8 cellular contexts compared by ENCODE assay signal in genomic region chr17:18183334-18184142, GRCh38. TPM values are rescaled to one million over a fixed set of nuclear protein-coding genes. Genes with fewer than 3 reads are reported as not detected.
DNase-seq lines count a peak whose midpoint lies in the region; ATAC-seq and TF ChIP-seq lines count a peak whose summit lies in the region.

Gene ALKBH5 (plus strand): TSS chr17:18183828. CDS start chr17:18184244, 416 bp downstream.

- DNase-seq in GM10266 (ENCODE audit: extremely low spot score) (peak; percentile 99), NCI-H1048 (lab: John Stamatoyannopoulos, UW) (peak; percentile 98), SK-N-SH (peak; percentile 99), germinal center (ENCODE audit: low spot score) (peak; percentile 100), non-pigmented ciliary epithelial cell (ENCODE audit: low read depth) (peak; percentile 99), superior temporal gyrus (ENCODE audit: extremely low spot score) (peak; percentile 99)
- DNase-seq in activated naive CD4-positive, alpha-beta T cell treated with anti-CD3 and anti-CD28 coated beads, Interleukin-2, amount 50 U/mL, for 16 hours: peak; percentile 96

- H3K9me2 ChIP-seq in SK-N-SH: no peaks in the 10 kb centered on the region

- H3K27me3 ChIP-seq in SK-N-SH (ENCODE audit: insufficient read depth): no peaks in the 10 kb centered on the region

- TF ChIP-seq CTCF in GM10266 (IDR thresholded peaks at IDR 0.05; ENCODE audit: control insufficient read depth, insufficient read depth, low read depth, missing control alignments) (peak; percentile 53), SK-N-SH (IDR thresholded peaks at IDR 0.05) (peak; percentile 40)

- H3K36me3 ChIP-seq in SK-N-SH (replicated peaks in 1 of 2; ENCODE audit: control insufficient read depth in 1 of 2, insufficient read depth in 2 of 2, low read length in 1 of 2): peaks cover 2 to 3% of the 10 kb centered on the region in 2 experiments

- H3K9me3 ChIP-seq in SK-N-SH: no peaks in the 10 kb centered on the region

- peak within 1 kb of the TSS; percentile 80 for H2AFZ ChIP-seq in SK-N-SH (ENCODE audit: low read depth)

- H3K79me2 ChIP-seq in SK-N-SH (ENCODE audit: insufficient read depth): peaks cover 48% of the 10 kb centered on the region

- ATAC-seq in HG02588 (IDR thresholded peaks at IDR 0.05; ENCODE audit: unreplicated experiment): peak; percentile 74

- POLR2A ChIA-PET in SK-N-SH (lab: Yijun Ruan, JAX): interaction anchor here (0.7 to 2.0 kb wide), 5 partner anchors 13 to 57 kb away, joined by 3 to 5 read pairs (median 3); no protein-coding TSS in a partner anchor

- peak within 1 kb of the TSS; percentile 93 for H3K9ac ChIP-seq in SK-N-SH

- H3K4me2 ChIP-seq in SK-N-SH: peak within 1 kb of the TSS; percentile 98

- peaks cover 44% of the 10 kb centered on the region for H4K20me1 ChIP-seq in SK-N-SH (ENCODE audit: insufficient read depth)

- peaks cover 9 to 43% of the 10 kb centered on the region in 2 experiments for H3K4me1 ChIP-seq in SK-N-SH (ENCODE audit: control insufficient read depth in 1 of 2, insufficient read depth in 2 of 2, low read depth in 1 of 2, low read length in 1 of 2)

- peaks cover 50% of the 10 kb centered on the region for H3F3A ChIP-seq in SK-N-SH (replicated peaks; ENCODE audit: insufficient read depth)

- 4% methylated on average over 23 of the region's 98 CpGs for WGBS in SK-N-SH (ENCODE audit: low lambda C conversion rate)

- no peak for TF ChIP-seq EP300 in SK-N-SH (IDR thresholded peaks at IDR 0.05; ENCODE audit: borderline replicate concordance in 1 of 2, low read depth in 1 of 2, low read length in 1 of 2)

- CTCF ChIA-PET in SK-N-SH (lab: Yijun Ruan, JAX): interaction anchor here (0.6 to 1.9 kb wide), 5 partner anchors 9 to 40 kb away, joined by 4 to 6 read pairs (median 4); no protein-coding TSS in a partner anchor

- peak within 1 kb of the TSS; percentile 65 to 84 for H3K4me3 ChIP-seq in SK-N-SH (ENCODE audit: low read depth in 2 of 2, low read length in 1 of 2)

- H3K27ac ChIP-seq in SK-N-SH (ENCODE audit: low read depth in 2 of 2, low read length in 1 of 2): peak within 1 kb of the TSS; percentile 96 to 98

- peak; percentile 28; the same call in 1 of the 2 replicates for TF ChIP-seq RAD21 in SK-N-SH (IDR thresholded peaks at IDR 0.05; ENCODE audit: low read length)

TF ChIP-seq in SK-N-SH, 30 proteins besides CTCF, POLR2A, EP300 and RAD21:
- TF ChIP-seq PBX3 (IDR thresholded peaks at IDR 0.05): peak; percentile 100
- TF ChIP-seq MAX (IDR thresholded peaks at IDR 0.05; ENCODE audit: low read depth): no peak; the same call in 1 of the 2 replicates
- peak; percentile 68 for TF ChIP-seq IRF3 (IDR thresholded peaks at IDR 0.05; ENCODE audit: low read depth, low read length)
- 0 out of 2 replicates have a peak, but pooled peaks have one; percentile 35 for TF ChIP-seq GABPA (IDR thresholded peaks at IDR 0.05; ENCODE audit: low read depth)
- peak; percentile 99 for TF ChIP-seq NRF1 (IDR thresholded peaks at IDR 0.05; ENCODE audit: low read depth, low read length)
- no peak for TF ChIP-seq RCOR1 (IDR thresholded peaks at IDR 0.05; ENCODE audit: low read length)
- peak; percentile 43; the same call in 1 of the 2 replicates for TF ChIP-seq ELF1 (IDR thresholded peaks at IDR 0.05)
- peak; percentile 72 for TF ChIP-seq RFX5 (IDR thresholded peaks at IDR 0.05; ENCODE audit: low read length)
- TF ChIP-seq POLR2AphosphoS5 (IDR thresholded peaks at IDR 0.05; ENCODE audit: low read depth, low read length): peak; percentile 27; the same call in 1 of the 2 replicates
- TF ChIP-seq CHD2 (IDR thresholded peaks at IDR 0.05; ENCODE audit: low read length, partially characterized antibody): peak; percentile 89
- TF ChIP-seq MXI1 (IDR thresholded peaks at IDR 0.05; ENCODE audit: low read depth, low read length): peak; percentile 76
- TF ChIP-seq TAF1 (IDR thresholded peaks at IDR 0.05; ENCODE audit: borderline replicate concordance, low read depth, low read length): no peak

RNA-seq across cellular contexts. Expression of gene ALKBH5, which starts in this region (rescaled TPM):
- polyA plus RNA-seq in SK-N-SH (2012; rRNA removed): 41.0 and 42.9 TPM in 2 replicates
- 32.7 and 42.2 TPM in 2 replicates for polyA plus RNA-seq in SK-N-SH (2012; cell fraction: cytosol; rRNA removed)
- polyA plus RNA-seq in SK-N-SH (2012; cell fraction: nucleus; rRNA removed): 19.4 and 24.2 TPM in 2 replicates

Comparison
In these comparisons a context has a peak if more than half of its experiments do, and no peak if none do; other contexts are left out.
1. Peak in every context shown above with its lines: DNase-seq, ATAC-seq, H3K4me3 ChIP-seq and H3K27ac ChIP-seq.